Comparison of ENCODE assay signal across 1 cellular context in genomic region chr11:57335343-57336110, GRCh38.
TF ChIP-seq lines count a peak whose summit lies in the region.

SSRP1 (minus strand) TSS chr11:57335892; CDS start chr11:57335121, 771 bp downstream.

TF ChIP-seq in HepG2, 621 proteins besides CTCF, POLR2A, EP300 and RAD21 (continued from another document and continues in another):
- TF ChIP-seq DMTF1 (CRISPR knock-in tag; IDR thresholded peaks at IDR 0.05) = no peak
- no peak for TF ChIP-seq LCORL (IDR thresholded peaks at IDR 0.05)
- peak; percentile 56; the same call in 1 of the 2 replicates for TF ChIP-seq LCORL (CRISPR knock-in tag; IDR thresholded peaks at IDR 0.05)
- TF ChIP-seq BATF2 (CRISPR knock-in tag; IDR thresholded peaks at IDR 0.05) = 0 out of 2 replicates have a peak, but pooled peaks have one; percentile 62
- peak; percentile 69 for TF ChIP-seq POLR2AphosphoS5 (IDR thresholded peaks at IDR 0.05; ENCODE audit: low read depth, low read length)
- TF ChIP-seq PCBP2 (optimal IDR thresholded peaks at IDR 0.05; ENCODE audit: low read depth, low read length, poor library complexity, severe bottlenecking) = no peak
- TF ChIP-seq ZBTB25 (CRISPR knock-in tag; IDR thresholded peaks at IDR 0.05) = peak; percentile 75; the same call in 1 of the 2 replicates
- TF ChIP-seq ZNF883 (CRISPR knock-in tag; IDR thresholded peaks at IDR 0.05; ENCODE audit: not compliant biosample characterization) = peak; percentile 54
- peak; percentile 91 for TF ChIP-seq DMAP1 (CRISPR knock-in tag; IDR thresholded peaks at IDR 0.05)
- TF ChIP-seq ARID2 (CRISPR knock-in tag; IDR thresholded peaks at IDR 0.05; ENCODE audit: borderline replicate concordance) = 0 out of 2 replicates have a peak, but pooled peaks have one; percentile 56
- TF ChIP-seq TFDP2 (CRISPR knock-in tag; IDR thresholded peaks at IDR 0.05) = peak; percentile 90
- TF ChIP-seq CENPT (CRISPR knock-in tag; IDR thresholded peaks at IDR 0.05; ENCODE audit: low read depth) = peak; percentile 58; the same call in 1 of the 2 replicates
- TF ChIP-seq ZNF547 (CRISPR knock-in tag; IDR thresholded peaks at IDR 0.05) = 0 out of 2 replicates have a peak, but pooled peaks have one; percentile 21
- peak; percentile 71; the same call in 1 of the 2 replicates for TF ChIP-seq IRF2 (CRISPR knock-in tag; IDR thresholded peaks at IDR 0.05)
- TF ChIP-seq ZBTB40 (IDR thresholded peaks at IDR 0.05) = no peak
- peak; percentile 36; the same call in 1 of the 2 replicates for TF ChIP-seq ZBTB40 (CRISPR knock-in tag; IDR thresholded peaks at IDR 0.05)
- TF ChIP-seq KAT8 (CRISPR knock-in tag; IDR thresholded peaks at IDR 0.05) = peak; percentile 90
- TF ChIP-seq HNF4G (IDR thresholded peaks at IDR 0.05; ENCODE audit: borderline replicate concordance, low read depth, low read length) = no peak
- TF ChIP-seq HNF4G (CRISPR knock-in tag; IDR thresholded peaks at IDR 0.05; ENCODE audit: borderline replicate concordance, low read depth) = no peak
- 0 out of 2 replicates have a peak, but pooled peaks have one; percentile 33 for TF ChIP-seq MED13 (CRISPR knock-in tag; IDR thresholded peaks at IDR 0.05)
- peak; percentile 62; the same call in 1 of the 2 replicates for TF ChIP-seq TAF1 (CRISPR knock-in tag; IDR thresholded peaks at IDR 0.05)
- peak; percentile 67; the same call in 1 of the 2 replicates for TF ChIP-seq ZHX1 (CRISPR knock-in tag; IDR thresholded peaks at IDR 0.05; ENCODE audit: low read depth)
- TF ChIP-seq BCL6 (CRISPR knock-in tag; IDR thresholded peaks at IDR 0.05) = 0 out of 2 replicates have a peak, but pooled peaks have one; percentile 24
- TF ChIP-seq ZNF781 (CRISPR knock-in tag; IDR thresholded peaks at IDR 0.05; ENCODE audit: borderline replicate concordance, not compliant biosample characterization) = peak; percentile 45
- 0 out of 2 replicates have a peak, but pooled peaks have one; percentile 50 for TF ChIP-seq REL (CRISPR knock-in tag; conservative IDR thresholded peaks at IDR 0.05)
- TF ChIP-seq TOPORS (CRISPR knock-in tag; IDR thresholded peaks at IDR 0.05) = 0 out of 2 replicates have a peak, but pooled peaks have one; percentile 41
- TF ChIP-seq ZNF33B (CRISPR knock-in tag; IDR thresholded peaks at IDR 0.05) = 0 out of 2 replicates have a peak, but pooled peaks have one; percentile 49
- TF ChIP-seq ZNF788 (CRISPR knock-in tag; IDR thresholded peaks at IDR 0.05; ENCODE audit: borderline replicate concordance) = peak; percentile 7; the same call in 1 of the 2 replicates
- peak; percentile 40; the same call in 1 of the 2 replicates for TF ChIP-seq GMEB1 (CRISPR knock-in tag; IDR thresholded peaks at IDR 0.05; ENCODE audit: borderline replicate concordance)
- peak; percentile 52; the same call in 1 of the 2 replicates for TF ChIP-seq ELF3 (CRISPR knock-in tag; IDR thresholded peaks at IDR 0.05)
- TF ChIP-seq SAP130 (CRISPR knock-in tag; IDR thresholded peaks at IDR 0.05; ENCODE audit: low read depth) = peak; percentile 89
- no peak for TF ChIP-seq MAFG (CRISPR knock-in tag; IDR thresholded peaks at IDR 0.05)
- TF ChIP-seq ZNF784 (CRISPR knock-in tag; IDR thresholded peaks at IDR 0.05; ENCODE audit: borderline replicate concordance) = 0 out of 2 replicates have a peak, but pooled peaks have one; percentile 81
- TF ChIP-seq MAFF (IDR thresholded peaks at IDR 0.05; ENCODE audit: low read depth, low read length) = no peak
- peak; percentile 25; the same call in 1 of the 2 replicates for TF ChIP-seq RXRB (CRISPR knock-in tag; IDR thresholded peaks at IDR 0.05; ENCODE audit: borderline replicate concordance)
- peak; percentile 59; the same call in 1 of the 2 replicates for TF ChIP-seq SIN3A (IDR thresholded peaks at IDR 0.05; ENCODE audit: borderline replicate concordance, low read depth, low read length)
- TF ChIP-seq BORCS8-MEF2B (CRISPR knock-in tag; IDR thresholded peaks at IDR 0.05) = peak; percentile 10; the same call in 1 of the 2 replicates
